9 cellular contexts compared by ENCODE assay signal in genomic region chr10:75283150-75284096, GRCh38. TPM values are rescaled to one million over a fixed set of nuclear protein-coding genes. Genes with fewer than 3 reads are reported as not detected.
A peak's percentile ranks its signal among the peaks of the same experiment; 100 is the strongest.
DNase-seq lines count a peak whose midpoint lies in the region; ATAC-seq and TF ChIP-seq lines count a peak whose summit lies in the region.
"Had no signal": no experiment of that assay in that cellular context is flagged by ENCODE, and none has a peak within 500 bp of the region (broad histone marks: within the 10 kb centered on the region; RNA-seq: fewer than 3 reads in every experiment).

No MANE protein-coding gene starts in this region.

- H2AFZ ChIP-seq in neuron (ENCODE audit: low read depth, low read length): peak overlapping the region; percentile 93

- peak; percentile 58 for ATAC-seq in foreskin keratinocyte

- TF ChIP-seq CTCF in foreskin keratinocyte (conservative IDR thresholded peaks at IDR 0.05): peak; percentile 3

- DNase-seq in EL (peak; percentile 33), NCI-H69 (lab: John Stamatoyannopoulos, UW) (peak; percentile 97), foreskin keratinocyte (peak in 1 of 2 donors; percentile 54), Kasumi-1 (lab: John Stamatoyannopoulos, UW) (no peak), HUDEP-2 (lab: John Stamatoyannopoulos, UW; ENCODE audit: unreplicated experiment in 76 of 76) (no peak), OCI-M2 (lab: John Stamatoyannopoulos, UW; ENCODE audit: unreplicated experiment) (no peak), NCI-H345 (lab: John Stamatoyannopoulos, UW) (no peak)

- no peak overlapping the region for H3K27ac ChIP-seq in foreskin keratinocyte
- H3K27ac ChIP-seq: Peyer's patch had no signal

- no peaks in the 10 kb centered on the region for H3K9me3 ChIP-seq in neuron (ENCODE audit: low read length)
- H3K9me3 ChIP-seq: Peyer's patch had no signal

- H3K36me3 ChIP-seq in neuron (ENCODE audit: insufficient read depth, low read length): no peaks in the 10 kb centered on the region
- H3K36me3 ChIP-seq: Peyer's patch had no signal

- H3K4me3 ChIP-seq in neuron (ENCODE audit: low read length): peak overlapping the region; percentile 51
- H3K4me3 ChIP-seq: Peyer's patch had no signal

- no peaks in the 10 kb centered on the region for H3K4me1 ChIP-seq in foreskin keratinocyte
- H3K4me1 ChIP-seq in neuron (ENCODE audit: insufficient read depth, low read length): peaks cover 13% of the 10 kb centered on the region

- H3K27me3 ChIP-seq in foreskin keratinocyte (no peaks in the 10 kb centered on the region), neuron (ENCODE audit: insufficient read depth, low read length) (no peaks in the 10 kb centered on the region)
- H3K27me3 ChIP-seq: Peyer's patch had no signal

RNA-seq across cellular contexts. Expression of gene COMTD1, which starts 47.7 kb away (rescaled TPM):
- 21.3 and 28.2 TPM in 2 replicates for total RNA-seq in foreskin keratinocyte
- polyA plus RNA-seq in foreskin keratinocyte: 30.3 and 34.1 TPM in 2 replicates

Comparison
In these comparisons a context has a peak if more than half of its experiments do, and no peak if none do; other contexts are left out.
1. DNase-seq: peak in EL (single experiment) and NCI-H69 (single experiment); none in Kasumi-1 (0 of 2), HUDEP-2 (0 of 76), OCI-M2 (single experiment) and NCI-H345 (single experiment).